Comparison of ENCODE assay signal across 8 cellular contexts in the genomic region with DNA sequence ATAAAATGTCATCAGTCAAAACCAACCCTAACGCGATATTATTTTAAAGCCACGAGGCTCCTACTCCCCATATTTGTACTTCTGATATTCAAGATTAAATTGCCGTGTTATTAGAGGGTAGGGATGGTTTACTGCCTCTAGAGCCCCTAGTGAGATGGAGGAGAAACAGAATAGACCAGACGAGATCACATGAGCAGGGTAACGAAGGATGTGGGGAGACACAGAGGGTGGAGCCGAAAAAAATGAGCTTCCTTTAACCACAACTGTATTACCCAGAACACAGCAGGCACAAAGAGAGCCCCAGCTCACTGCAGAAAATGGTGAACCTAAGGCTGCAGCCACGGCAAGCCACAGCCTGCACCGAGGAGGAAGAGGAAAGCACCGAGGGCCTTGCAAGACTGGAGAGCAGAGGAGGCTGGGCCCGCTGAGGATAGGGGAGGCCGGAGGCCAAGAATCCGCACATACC. TPM values are rescaled to one million over a fixed set of nuclear protein-coding genes. Genes with fewer than 3 reads are reported as not detected.
A peak's percentile ranks its signal among the peaks of the same experiment; 100 is the strongest.
DNase-seq lines count a peak whose midpoint lies in the region; ATAC-seq and TF ChIP-seq lines count a peak whose summit lies in the region.

No MANE protein-coding gene starts in this region.

- H3K4me1 Mint-ChIP-seq in T-helper 1 cell treated with Interleukin-12 subunit alpha and Interleukin-12 subunit beta and Interleukin-4 antibody, amounts not matched to agents 30 μg/mL and 1 μg/mL, for 36 hours (ENCODE audit: low read depth) = peaks cover 78% of the 10 kb centered on the region
- H3K4me1 Mint-ChIP-seq in activated naive CD8-positive, alpha-beta T cell treated with anti-CD3 and anti-CD28 coated beads, Interleukin-2, amount 50 U/mL, for 24 hours = peaks cover 93% of the 10 kb centered on the region

- H3K27ac Mint-ChIP-seq in T-helper 1 cell treated with Interleukin-12 subunit alpha and Interleukin-12 subunit beta and Interleukin-4 antibody, amounts not matched to agents 30 μg/mL and 1 μg/mL, for 36 hours = peak overlapping the region; percentile 93
- H3K27ac Mint-ChIP-seq in activated naive CD8-positive, alpha-beta T cell treated with anti-CD3 and anti-CD28 coated beads, Interleukin-2, amount 50 U/mL, for 24 hours = peak overlapping the region; percentile 92

- no peaks in the 10 kb centered on the region for H3K9me3 Mint-ChIP-seq in T-helper 1 cell treated with Interleukin-12 subunit alpha and Interleukin-12 subunit beta and Interleukin-4 antibody, amounts not matched to agents 30 μg/mL and 1 μg/mL, for 36 hours
- H3K9me3 Mint-ChIP-seq in activated naive CD8-positive, alpha-beta T cell treated with anti-CD3 and anti-CD28 coated beads, Interleukin-2, amount 50 U/mL, for 24 hours = no peaks in the 10 kb centered on the region

- H3K4me3 ChIP-seq in skin epidermis (no peak overlapping the region), dorsolateral prefrontal cortex (no peak overlapping the region)

- peak; percentile 68 for DNase-seq in activated naive CD8-positive, alpha-beta T cell treated with anti-CD3 and anti-CD28 coated beads, Interleukin-2, amount 50 U/mL, for 24 hours
- DNase-seq in dorsolateral prefrontal cortex (no peak), GOT3 (lab: John Stamatoyannopoulos, UW) (no peak), GM03348 (ENCODE audit: low spot score) (no peak)

- no peak for TF ChIP-seq CTCF in dorsolateral prefrontal cortex (IDR thresholded peaks at IDR 0.05 in 54 of 56, conservative IDR thresholded peaks at IDR 0.05 in 2 of 56; ENCODE audit: low read depth in 1 of 56, partially characterized antibody in 56 of 56)

- H3K27ac ChIP-seq in skin epidermis (peak overlapping the region in 11 of 21 experiments; percentile 25 to 84 (median 71)), dorsolateral prefrontal cortex (peak overlapping the region in 1 of 59 donors; percentile 11)

- ATAC-seq in GM19328 (IDR thresholded peaks at IDR 0.05; ENCODE audit: unreplicated experiment) (peak; percentile 99), HG03159 (IDR thresholded peaks at IDR 0.05; ENCODE audit: unreplicated experiment) (peak; percentile 98)
- peak; percentile 93 for ATAC-seq in activated naive CD8-positive, alpha-beta T cell treated with anti-CD3 and anti-CD28 coated beads, Interleukin-2, amount 50 U/mL, for 24 hours

- peaks cover 74% of the 10 kb centered on the region for H3K36me3 Mint-ChIP-seq in T-helper 1 cell treated with Interleukin-12 subunit alpha and Interleukin-12 subunit beta and Interleukin-4 antibody, amounts not matched to agents 30 μg/mL and 1 μg/mL, for 36 hours (ENCODE audit: low read depth)
- peaks cover 65% of the 10 kb centered on the region for H3K36me3 Mint-ChIP-seq in activated naive CD8-positive, alpha-beta T cell treated with anti-CD3 and anti-CD28 coated beads, Interleukin-2, amount 50 U/mL, for 24 hours (ENCODE audit: low read depth)

- no peaks in the 10 kb centered on the region for H3K27me3 ChIP-seq in dorsolateral prefrontal cortex

- H3K27me3 Mint-ChIP-seq in T-helper 1 cell treated with Interleukin-12 subunit alpha and Interleukin-12 subunit beta and Interleukin-4 antibody, amounts not matched to agents 30 μg/mL and 1 μg/mL, for 36 hours (ENCODE audit: low read depth) = no peaks in the 10 kb centered on the region
- H3K27me3 Mint-ChIP-seq in activated naive CD8-positive, alpha-beta T cell treated with anti-CD3 and anti-CD28 coated beads, Interleukin-2, amount 50 U/mL, for 24 hours = no peaks in the 10 kb centered on the region

- H3K4me3 Mint-ChIP-seq in T-helper 1 cell treated with Interleukin-12 subunit alpha and Interleukin-12 subunit beta and Interleukin-4 antibody, amounts not matched to agents 30 μg/mL and 1 μg/mL, for 36 hours = peak overlapping the region; percentile 84
- peak overlapping the region; percentile 77 for H3K4me3 Mint-ChIP-seq in activated naive CD8-positive, alpha-beta T cell treated with anti-CD3 and anti-CD28 coated beads, Interleukin-2, amount 50 U/mL, for 24 hours

- intact Hi-C loops in dorsolateral prefrontal cortex (cut with DNase I) = no loop called here

RNA-seq across cellular contexts. Expression of a gene that starts 14.3 kb away (rescaled TPM):
- total RNA-seq in dorsolateral prefrontal cortex = 10 to 100 TPM in 72 of 120 experiments, 1 to 10 TPM in 48; 5.8 to 24.9 (median 10.3) TPM

RNA-seq across cellular contexts. Expression of a gene that starts 59.4 kb away (rescaled TPM):
- 1 to 10 TPM; 1.5 to 6.0 (median 3.0) TPM for total RNA-seq in dorsolateral prefrontal cortex
